Comparison of ENCODE assay signal across 23 cellular contexts in genomic region chr14:98608071-98609060, GRCh38.
DNase-seq lines count a peak whose midpoint lies in the region; ATAC-seq, FAIRE-seq and TF ChIP-seq lines count a peak whose summit lies in the region.
"Had no signal": no experiment of that assay in that cellular context is flagged by ENCODE, and none has a peak within 500 bp of the region (broad histone marks: within the 10 kb centered on the region; RNA-seq: fewer than 3 reads in every experiment).

No MANE protein-coding gene starts in this region.

- H3K4me1 Mint-ChIP-seq in activated CD8-positive, alpha-beta memory T cell treated with anti-CD3 and anti-CD28 coated beads, Interleukin-2, amount 10 ng/mL, durations not matched to agents 7 days and 5 days, result no peaks in the 10 kb centered on the region
- H3K4me1 Mint-ChIP-seq: CD14-positive monocyte, IgD-negative memory B cell had no signal

- H2BK15ac ChIP-seq in H1 (ENCODE audit: low read length), result no peak overlapping the region

- CTCF ChIA-PET in activated CD8-positive, alpha-beta memory T cell treated with anti-CD3 and anti-CD28 coated beads, Interleukin-2, amount 10 ng/mL, durations not matched to agents 7 days and 5 days (lab: Charles Lee), result no interaction called here
- CTCF ChIA-PET in H1 (lab: Charles Lee; ENCODE audit: partially characterized antibody), result interaction anchor here (0.9 kb wide), 1 partner anchor 102 kb away, joined by 3 read pairs; no protein-coding TSS in a partner anchor

- no peak for TF ChIP-seq POLR2A in H1 (IDR thresholded peaks at IDR 0.05; ENCODE audit: control extremely low read depth in 1 of 2, low read depth in 2 of 2, low read length in 2 of 2)

- H3K36me3 Mint-ChIP-seq in activated CD8-positive, alpha-beta memory T cell treated with anti-CD3 and anti-CD28 coated beads, Interleukin-2, amount 10 ng/mL, durations not matched to agents 7 days and 5 days, result no peaks in the 10 kb centered on the region
- H3K36me3 Mint-ChIP-seq: CD14-positive monocyte had no signal

- no peak overlapping the region for H2AK5ac ChIP-seq in H1 (ENCODE audit: low read depth, low read length)

- H3K27ac ChIP-seq in H1 (ENCODE audit: low read depth, low read length), result no peak overlapping the region
- H3K27ac ChIP-seq: 22Rv1 had no signal

- H2BK120ac ChIP-seq in H1 (replicated peaks; ENCODE audit: low read depth, low read length), result no peak overlapping the region

- H3K4me1 ChIP-seq in H1 (replicated peaks in 1 of 4; ENCODE audit: control insufficient read depth in 3 of 4, insufficient read depth in 4 of 4, low read length in 3 of 4), result no peaks in the 10 kb centered on the region

- no peak overlapping the region for H3K4ac ChIP-seq in H1 (replicated peaks; ENCODE audit: insufficient read length, low read depth, low read length)

- no peak overlapping the region for H3K4me3 ChIP-seq in GM12865 (ENCODE audit: low read depth, low read length)
- no peak overlapping the region for H3K4me3 ChIP-seq in H1 (ENCODE audit: extremely low read depth in 1 of 4, insufficient read depth in 2 of 4, low read depth in 3 of 4, low read length in 4 of 4)
- H3K4me3 ChIP-seq: GM12878 had no signal

- H3K9me3 ChIP-seq in H1 (ENCODE audit: insufficient read depth in 2 of 2, low read depth in 1 of 2, low read length in 1 of 2), result no peaks in the 10 kb centered on the region

- TF ChIP-seq RAD21 in H1 (IDR thresholded peaks at IDR 0.05 in 1 of 2, conservative IDR thresholded peaks at IDR 0.05 in 1 of 2; ENCODE audit: low read depth in 2 of 2, low read length in 2 of 2), result no peak

- H3K27me3 ChIP-seq in H1 (replicated peaks in 1 of 4; ENCODE audit: control insufficient read depth in 3 of 4, extremely low read depth in 1 of 4, insufficient read depth in 3 of 4, low read length in 3 of 4), result no peaks in the 10 kb centered on the region

- ATAC-seq in activated CD8-positive, alpha-beta memory T cell treated with anti-CD3 and anti-CD28 coated beads, Interleukin-2, amount 10 ng/mL, durations not matched to agents 7 days and 5 days, result no peak
- ATAC-seq: GM12878 had no signal

- no peaks in the 10 kb centered on the region for H3K36me3 ChIP-seq in H1 (ENCODE audit: control insufficient read depth in 2 of 4, insufficient read depth in 4 of 4, low read length in 3 of 4)

- H3K9ac ChIP-seq in H1 (replicated peaks in 1 of 4; ENCODE audit: extremely low read depth in 1 of 4, low read depth in 3 of 4, low read length in 3 of 4), result no peak overlapping the region

- H4K20me1 ChIP-seq in H1 (replicated peaks in 1 of 2; ENCODE audit: control insufficient read depth in 1 of 2, insufficient read depth in 2 of 2, low read length in 2 of 2), result no peaks in the 10 kb centered on the region

- DNase-seq in DMS79 treated with DMSO at 0.1 percent for 48 hours (lab: John Stamatoyannopoulos, UW) (peak; percentile 50), DMS79 (lab: John Stamatoyannopoulos, UW) (no peak), GM12865 (ENCODE audit: low read depth) (peak; percentile 2), H1 (ENCODE audit: low read depth in 1 of 2, low spot score in 2 of 2) (no peak), NCI-H69 (lab: John Stamatoyannopoulos, UW) (no peak), iPS-NIHi11 (ENCODE audit: low spot score) (no peak)
- peak; percentile 31 for DNase-seq in activated CD8-positive, alpha-beta memory T cell treated with anti-CD3 and anti-CD28 coated beads, Interleukin-2, amount 10 ng/mL, durations not matched to agents 7 days and 5 days
- no peak for DNase-seq in activated CD8-positive, alpha-beta memory T cell treated with anti-CD3 and anti-CD28 coated beads, Interleukin-2, amount 50 U/mL, for 48 hours
- DNase-seq: AML-193, COR-L47, DMS 273 treated with DMSO at 0.1 percent for 48 hours, GDM1, GOT3, Karpas-422, NCI-H1436, NCI-H2029, NCI-H774, SHP77 had no signal

- H2BK5ac ChIP-seq in H1 (ENCODE audit: low read depth, low read length), result no peak overlapping the region

- POLR2A ChIA-PET in H1 (lab: Charles Lee; ENCODE audit: partially characterized antibody), result no interaction called here

- 92% methylated on average over 11 of the region's 11 CpGs; no CpG with 5 or more reads in 1 of the 2 experiments for WGBS in H1 (ENCODE audit: extremely low coverage in 1 of 2, insufficient coverage in 1 of 2, insufficient read length in 1 of 2, insufficient replicate concordance in 2 of 2, low coverage in 1 of 2, low lambda C conversion rate in 2 of 2, missing lambda C conversion rate in 1 of 2), 2 experiments

- no peak for FAIRE-seq in H1 (lab: Jason Lieb, UNC)
- FAIRE-seq: GM12878, HTR-8/SVneo had no signal

- no peak overlapping the region for H3K56ac ChIP-seq in H1 (replicated peaks; ENCODE audit: insufficient read length, low read depth, low read length)

- no peak overlapping the region for H3K23ac ChIP-seq in H1 (ENCODE audit: insufficient read length)

- no peak overlapping the region for H3K14ac ChIP-seq in H1 (ENCODE audit: insufficient read length)

- no peaks in the 10 kb centered on the region for H3K27me3 Mint-ChIP-seq in activated CD8-positive, alpha-beta memory T cell treated with anti-CD3 and anti-CD28 coated beads, Interleukin-2, amount 10 ng/mL, durations not matched to agents 7 days and 5 days
- H3K27me3 Mint-ChIP-seq: IgD-negative memory B cell had no signal

- H3K79me2 ChIP-seq in H1 (ENCODE audit: control insufficient read depth in 1 of 2, insufficient read depth in 2 of 2, low read length in 2 of 2), result no peaks in the 10 kb centered on the region

- no peak overlapping the region for H2AFZ ChIP-seq in H1 (ENCODE audit: low read length)

- H3K18ac ChIP-seq in H1 (ENCODE audit: extremely low read depth, low read length), result no peak overlapping the region

- H4K8ac ChIP-seq in H1 (ENCODE audit: extremely low read depth, insufficient read depth, low read length), result 0 out of 2 replicates have a peak overlapping the region, but pooled peaks have one; percentile 17

- no peaks in the 10 kb centered on the region for H3K23me2 ChIP-seq in H1 (ENCODE audit: low read depth, low read length)

- H2BK20ac ChIP-seq in H1 (ENCODE audit: low read length), result no peak overlapping the region

- no peak overlapping the region for H4K91ac ChIP-seq in H1 (replicated peaks; ENCODE audit: insufficient read length, low read length)

- no peak overlapping the region for H3K4me2 ChIP-seq in H1 (ENCODE audit: insufficient read depth in 1 of 2, low read depth in 2 of 2, low read length in 2 of 2)

- no peak for TF ChIP-seq EP300 in H1 (IDR thresholded peaks at IDR 0.05; ENCODE audit: borderline replicate concordance in 1 of 2, low read depth in 2 of 2, low read length in 2 of 2)

- no peak overlapping the region for H4K5ac ChIP-seq in H1 (ENCODE audit: insufficient read length, low read depth, low read length)

- H3K27ac Mint-ChIP-seq in activated CD8-positive, alpha-beta memory T cell treated with anti-CD3 and anti-CD28 coated beads, Interleukin-2, amount 10 ng/mL, durations not matched to agents 7 days and 5 days, result no peak overlapping the region

- TF ChIP-seq CTCF in GM12865 (IDR thresholded peaks at IDR 0.05; ENCODE audit: insufficient read depth, low read depth, low read length, missing control alignments) (no peak), H1 (IDR thresholded peaks at IDR 0.05; ENCODE audit: control extremely low read depth in 1 of 3, insufficient read depth in 1 of 3, low read depth in 1 of 3, low read length in 3 of 3) (no peak)

- no peak overlapping the region for H2BK12ac ChIP-seq in H1 (ENCODE audit: low read depth, low read length)

- H3K79me1 ChIP-seq in H1 (ENCODE audit: low read depth, low read length), result no peaks in the 10 kb centered on the region

- no peak overlapping the region for H3K4me3 Mint-ChIP-seq in activated CD8-positive, alpha-beta memory T cell treated with anti-CD3 and anti-CD28 coated beads, Interleukin-2, amount 10 ng/mL, durations not matched to agents 7 days and 5 days
- H3K4me3 Mint-ChIP-seq: CD14-positive monocyte had no signal

- no peaks in the 10 kb centered on the region for H3K9me3 Mint-ChIP-seq in activated CD8-positive, alpha-beta memory T cell treated with anti-CD3 and anti-CD28 coated beads, Interleukin-2, amount 10 ng/mL, durations not matched to agents 7 days and 5 days (ENCODE audit: low read depth)
- H3K9me3 Mint-ChIP-seq: IgD-negative memory B cell had no signal

TF ChIP-seq in H1, 55 proteins besides CTCF, POLR2A, EP300 and RAD21:
- TF ChIP-seq TAF7 (optimal IDR thresholded peaks at IDR 0.05; ENCODE audit: borderline replicate concordance, low read depth, low read length) (no peak), PHF8 (conservative IDR thresholded peaks at IDR 0.05; ENCODE audit: low read depth, low read length) (no peak), SIN3A (conservative IDR thresholded peaks at IDR 0.05 in 1 of 2, IDR thresholded peaks at IDR 0.05 in 1 of 2; ENCODE audit: low read depth in 1 of 2, low read length in 2 of 2) (no peak), HDAC6 (IDR thresholded peaks at IDR 0.05; ENCODE audit: low read depth, low read length) (no peak), TAF1 (IDR thresholded peaks at IDR 0.05; ENCODE audit: low read depth, low read length) (no peak), SP4 (IDR thresholded peaks at IDR 0.05; ENCODE audit: low read length) (no peak), GABPA (IDR thresholded peaks at IDR 0.05; ENCODE audit: borderline replicate concordance, insufficient read depth, low read length) (no peak), CHD2 (IDR thresholded peaks at IDR 0.05; ENCODE audit: low read length) (no peak), CBX5 (IDR thresholded peaks at IDR 0.05; ENCODE audit: low read depth, low read length) (no peak), TCF12 (IDR thresholded peaks at IDR 0.05; ENCODE audit: low read depth, low read length) (no peak), SUZ12 (IDR thresholded peaks at IDR 0.05; ENCODE audit: low read length) (no peak), SIX5 (IDR thresholded peaks at IDR 0.05; ENCODE audit: low read depth, low read length) (no peak), E2F6 (IDR thresholded peaks at IDR 0.05) (no peak), RBBP5 (IDR thresholded peaks at IDR 0.05; ENCODE audit: borderline replicate concordance, low read depth, low read length) (no peak)
TF ChIP-seq in H1: peak in this region for 0.

Comparison
In these comparisons a context has a peak if more than half of its experiments do, and no peak if none do; other contexts are left out.
1. DNase-seq: peak in DMS79 treated with DMSO at 0.1 percent for 48 hours (single experiment), activated CD8-positive, alpha-beta memory T cell treated with anti-CD3 and anti-CD28 coated beads, Interleukin-2, amount 10 ng/mL, durations not matched to agents 7 days and 5 days (single experiment) and GM12865 (single experiment); none in DMS79 (single experiment), activated CD8-positive, alpha-beta memory T cell treated with anti-CD3 and anti-CD28 coated beads, Interleukin-2, amount 50 U/mL, for 48 hours (single experiment), H1 (0 of 2), NCI-H69 (single experiment) and iPS-NIHi11 (single experiment).